Comparison of ENCODE assay signal across 1 cellular context in the genomic region with DNA sequence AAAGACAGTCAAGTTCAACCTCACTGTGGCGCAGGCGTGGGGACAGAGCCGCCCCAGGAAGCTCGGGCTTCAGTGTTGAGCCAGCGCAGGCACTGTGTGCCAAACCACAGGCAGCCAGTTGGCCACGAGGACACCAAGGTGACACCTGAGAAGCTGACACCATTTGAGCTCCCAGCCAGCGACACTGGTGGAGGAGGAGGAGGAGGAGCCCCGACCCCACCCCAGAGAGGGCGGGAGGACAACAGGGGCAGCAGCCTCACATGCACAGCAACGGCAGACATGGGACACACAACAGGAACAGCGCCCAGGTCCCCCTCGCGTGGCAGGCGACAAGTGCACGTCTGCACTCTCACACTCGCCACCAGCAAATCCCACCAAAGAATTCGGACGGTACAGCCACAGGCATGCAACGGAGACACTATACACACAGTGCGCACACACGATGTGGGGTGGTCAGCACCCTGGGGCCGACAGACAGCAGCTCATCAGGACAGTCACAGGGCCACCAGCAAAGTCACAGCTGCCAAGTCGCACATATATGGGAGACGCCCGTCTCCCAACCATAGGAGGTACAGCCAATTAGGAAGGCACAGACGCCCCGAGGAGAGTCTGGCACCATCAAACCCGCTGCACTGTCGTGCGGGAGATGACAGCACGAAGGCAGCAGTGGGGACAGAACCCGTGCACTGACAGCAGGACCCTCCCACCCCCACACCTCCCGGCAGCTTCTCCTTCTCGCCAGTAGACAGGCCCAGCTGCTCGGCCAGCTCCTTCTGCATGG.
A peak's percentile ranks its signal among the peaks of the same experiment; 100 is the strongest.
TF ChIP-seq lines count a peak whose summit lies in the region.

No MANE protein-coding gene starts in this region.

TF ChIP-seq in K562, 482 proteins besides CTCF, POLR2A, EP300 and RAD21 (continued from another document):
- TF ChIP-seq KDM5B (IDR thresholded peaks at IDR 0.05; ENCODE audit: insufficient replicate concordance, low read depth, low read length), result no peak
- TF ChIP-seq SP1 (CRISPR knock-in tag; IDR thresholded peaks at IDR 0.05), result 0 out of 2 replicates have a peak, but pooled peaks have one; percentile 16
- no peak for TF ChIP-seq ZNF24 (IDR thresholded peaks at IDR 0.05)
TF ChIP-seq in K562: peak in this region for 5.
